8 cellular contexts compared by ENCODE assay signal in genomic region chr6:83859410-83860346, GRCh38. TPM values are rescaled to one million over a fixed set of nuclear protein-coding genes. Genes with fewer than 3 reads are reported as not detected.
A peak's percentile ranks its signal among the peaks of the same experiment; 100 is the strongest.
DNase-seq lines count a peak whose midpoint lies in the region; ATAC-seq and TF ChIP-seq lines count a peak whose summit lies in the region.

TSS of gene CYB5R4 (plus strand) at chr6:83859689. CDS start at chr6:83859783, 94 bp downstream.

- peak within 1 kb of the TSS; percentile 67 for H3K27ac ChIP-seq in C4-2B

- TF ChIP-seq CTCF in C4-2B (conservative IDR thresholded peaks at IDR 0.05) = peak; percentile 39

- peak; percentile 98 for ATAC-seq in GM19328 (IDR thresholded peaks at IDR 0.05; ENCODE audit: unreplicated experiment)
- ATAC-seq in HG03520 (IDR thresholded peaks at IDR 0.05; ENCODE audit: unreplicated experiment) = peak; percentile 98

- no peaks in the 10 kb centered on the region for H3K9me3 Mint-ChIP-seq in activated CD4-positive, alpha-beta T cell treated with anti-CD3 and anti-CD28 coated beads, Interleukin-2, amount 10 ng/mL, durations not matched to agents 7 days and 5 days

- CTCF ChIA-PET in activated CD4-positive, alpha-beta T cell treated with anti-CD3 and anti-CD28 coated beads, Interleukin-2, amount 10 ng/mL, durations not matched to agents 7 days and 5 days (lab: Charles Lee) = interaction anchor here (0.6 to 1.7 kb wide), 4 partner anchors 19 to 368 kb away, joined by 3 to 4 read pairs (median 3); partner anchors contain the start of gene CEP162

- H3K36me3 Mint-ChIP-seq in activated CD4-positive, alpha-beta T cell treated with anti-CD3 and anti-CD28 coated beads, Interleukin-2, amount 10 ng/mL, durations not matched to agents 7 days and 5 days (ENCODE audit: low read depth) = peaks cover 5% of the 10 kb centered on the region

- peak; percentile 97 for DNase-seq in NCI-H69 (lab: John Stamatoyannopoulos, UW)
- peak; percentile 96 for DNase-seq in activated CD4-positive, alpha-beta T cell treated with anti-CD3 and anti-CD28 coated beads, Interleukin-2, amount 10 ng/mL, durations not matched to agents 7 days and 5 days
- peak; percentile 12 for DNase-seq in cortex of kidney (lab: John Stamatoyannopoulos, UW)
- peak; percentile 99 for DNase-seq in left kidney (ENCODE audit: low read depth, low spot score)
- peak; percentile 94 for DNase-seq in stimulated activated CD4-positive, alpha-beta T cell treated with anti-CD3 and anti-CD28 coated beads, Interleukin-2, amount 100 ng/mL, for 24 hours

- peaks cover 32% of the 10 kb centered on the region for H3K4me1 Mint-ChIP-seq in activated CD4-positive, alpha-beta T cell treated with anti-CD3 and anti-CD28 coated beads, Interleukin-2, amount 10 ng/mL, durations not matched to agents 7 days and 5 days

- peak within 1 kb of the TSS; percentile 93 for H3K27ac Mint-ChIP-seq in activated CD4-positive, alpha-beta T cell treated with anti-CD3 and anti-CD28 coated beads, Interleukin-2, amount 10 ng/mL, durations not matched to agents 7 days and 5 days

- H3K27me3 Mint-ChIP-seq in activated CD4-positive, alpha-beta T cell treated with anti-CD3 and anti-CD28 coated beads, Interleukin-2, amount 10 ng/mL, durations not matched to agents 7 days and 5 days = peaks cover 15% of the 10 kb centered on the region

- peak within 1 kb of the TSS; percentile 99 for H3K4me3 Mint-ChIP-seq in activated CD4-positive, alpha-beta T cell treated with anti-CD3 and anti-CD28 coated beads, Interleukin-2, amount 10 ng/mL, durations not matched to agents 7 days and 5 days

- POLR2A ChIA-PET in activated CD4-positive, alpha-beta T cell treated with anti-CD3 and anti-CD28 coated beads, Interleukin-2, amount 10 ng/mL, durations not matched to agents 7 days and 5 days (lab: Charles Lee) = no interaction called here

RNA-seq across cellular contexts. Expression of gene CYB5R4, which starts in this region (rescaled TPM):
- 10 to 100 TPM; 26.8 to 27.3 TPM for total RNA-seq in activated CD4-positive, alpha-beta T cell treated with anti-CD3 and anti-CD28 coated beads, Interleukin-2, amount 10 ng/mL, durations not matched to agents 7 days and 5 days

Comparison
In these comparisons a context has a peak if more than half of its experiments do, and no peak if none do; other contexts are left out.
1. Peak in every context shown above with its lines: DNase-seq, ATAC-seq and H3K27ac ChIP-seq.
2. DNase-seq: peak in every context shown above with its lines; median percentile 99 in left kidney; 97 in NCI-H69; 96 in activated CD4-positive, alpha-beta T cell treated with anti-CD3 and anti-CD28 coated beads, Interleukin-2, amount 10 ng/mL, durations not matched to agents 7 days and 5 days; 94 in stimulated activated CD4-positive, alpha-beta T cell treated with anti-CD3 and anti-CD28 coated beads, Interleukin-2, amount 100 ng/mL, for 24 hours; 12 in cortex of kidney.